In the genomic region with DNA sequence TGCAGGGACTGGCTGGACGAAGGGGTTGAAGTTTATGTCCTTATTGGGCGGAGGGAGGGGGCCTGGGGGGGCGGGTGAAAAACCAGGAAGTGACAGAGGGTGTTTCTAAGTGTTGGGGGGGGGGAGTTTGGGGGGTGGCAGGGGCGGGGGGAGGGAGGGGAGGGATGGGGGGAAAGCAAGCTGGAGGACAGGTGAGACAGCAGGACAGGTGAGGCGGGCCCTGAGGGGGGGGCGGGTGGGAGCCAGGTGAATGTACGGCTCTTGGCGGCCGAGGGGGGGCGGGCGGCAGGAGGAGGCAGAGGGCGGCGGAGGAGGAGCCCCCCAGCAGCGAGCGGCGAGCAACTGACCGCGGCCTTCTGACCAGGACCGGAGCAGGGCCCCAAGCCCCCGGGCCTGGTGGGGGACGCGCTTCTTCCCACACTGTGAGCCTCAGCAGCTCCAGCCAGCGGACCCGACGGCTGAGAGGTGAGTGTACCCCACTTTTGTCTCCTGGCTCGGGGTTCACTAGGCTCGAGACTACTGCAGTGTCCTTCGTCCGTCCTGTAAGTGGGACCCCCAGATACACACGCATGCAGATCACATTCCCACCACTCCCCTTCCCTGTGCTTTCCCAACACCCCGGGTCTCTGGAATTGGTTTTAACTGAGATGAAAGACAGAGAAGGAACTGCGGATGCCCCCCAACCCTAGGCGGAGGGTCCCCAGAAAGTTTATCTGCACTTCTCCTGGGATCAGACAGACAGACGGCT, we compare ENCODE assay signal across 1 cellular context.
A peak's percentile ranks its signal among the peaks of the same experiment; 100 is the strongest.
TF ChIP-seq lines count a peak whose summit lies in the region.

A gene (plus strand): TSS at position 324 of the 748 bp plus-strand sequence. CDS start 11,859 bp downstream, outside the sequence.

TF ChIP-seq in K562, 482 proteins besides CTCF, POLR2A, EP300 and RAD21 (continued from another document and continues in another):
- TF ChIP-seq, protein P1, sequence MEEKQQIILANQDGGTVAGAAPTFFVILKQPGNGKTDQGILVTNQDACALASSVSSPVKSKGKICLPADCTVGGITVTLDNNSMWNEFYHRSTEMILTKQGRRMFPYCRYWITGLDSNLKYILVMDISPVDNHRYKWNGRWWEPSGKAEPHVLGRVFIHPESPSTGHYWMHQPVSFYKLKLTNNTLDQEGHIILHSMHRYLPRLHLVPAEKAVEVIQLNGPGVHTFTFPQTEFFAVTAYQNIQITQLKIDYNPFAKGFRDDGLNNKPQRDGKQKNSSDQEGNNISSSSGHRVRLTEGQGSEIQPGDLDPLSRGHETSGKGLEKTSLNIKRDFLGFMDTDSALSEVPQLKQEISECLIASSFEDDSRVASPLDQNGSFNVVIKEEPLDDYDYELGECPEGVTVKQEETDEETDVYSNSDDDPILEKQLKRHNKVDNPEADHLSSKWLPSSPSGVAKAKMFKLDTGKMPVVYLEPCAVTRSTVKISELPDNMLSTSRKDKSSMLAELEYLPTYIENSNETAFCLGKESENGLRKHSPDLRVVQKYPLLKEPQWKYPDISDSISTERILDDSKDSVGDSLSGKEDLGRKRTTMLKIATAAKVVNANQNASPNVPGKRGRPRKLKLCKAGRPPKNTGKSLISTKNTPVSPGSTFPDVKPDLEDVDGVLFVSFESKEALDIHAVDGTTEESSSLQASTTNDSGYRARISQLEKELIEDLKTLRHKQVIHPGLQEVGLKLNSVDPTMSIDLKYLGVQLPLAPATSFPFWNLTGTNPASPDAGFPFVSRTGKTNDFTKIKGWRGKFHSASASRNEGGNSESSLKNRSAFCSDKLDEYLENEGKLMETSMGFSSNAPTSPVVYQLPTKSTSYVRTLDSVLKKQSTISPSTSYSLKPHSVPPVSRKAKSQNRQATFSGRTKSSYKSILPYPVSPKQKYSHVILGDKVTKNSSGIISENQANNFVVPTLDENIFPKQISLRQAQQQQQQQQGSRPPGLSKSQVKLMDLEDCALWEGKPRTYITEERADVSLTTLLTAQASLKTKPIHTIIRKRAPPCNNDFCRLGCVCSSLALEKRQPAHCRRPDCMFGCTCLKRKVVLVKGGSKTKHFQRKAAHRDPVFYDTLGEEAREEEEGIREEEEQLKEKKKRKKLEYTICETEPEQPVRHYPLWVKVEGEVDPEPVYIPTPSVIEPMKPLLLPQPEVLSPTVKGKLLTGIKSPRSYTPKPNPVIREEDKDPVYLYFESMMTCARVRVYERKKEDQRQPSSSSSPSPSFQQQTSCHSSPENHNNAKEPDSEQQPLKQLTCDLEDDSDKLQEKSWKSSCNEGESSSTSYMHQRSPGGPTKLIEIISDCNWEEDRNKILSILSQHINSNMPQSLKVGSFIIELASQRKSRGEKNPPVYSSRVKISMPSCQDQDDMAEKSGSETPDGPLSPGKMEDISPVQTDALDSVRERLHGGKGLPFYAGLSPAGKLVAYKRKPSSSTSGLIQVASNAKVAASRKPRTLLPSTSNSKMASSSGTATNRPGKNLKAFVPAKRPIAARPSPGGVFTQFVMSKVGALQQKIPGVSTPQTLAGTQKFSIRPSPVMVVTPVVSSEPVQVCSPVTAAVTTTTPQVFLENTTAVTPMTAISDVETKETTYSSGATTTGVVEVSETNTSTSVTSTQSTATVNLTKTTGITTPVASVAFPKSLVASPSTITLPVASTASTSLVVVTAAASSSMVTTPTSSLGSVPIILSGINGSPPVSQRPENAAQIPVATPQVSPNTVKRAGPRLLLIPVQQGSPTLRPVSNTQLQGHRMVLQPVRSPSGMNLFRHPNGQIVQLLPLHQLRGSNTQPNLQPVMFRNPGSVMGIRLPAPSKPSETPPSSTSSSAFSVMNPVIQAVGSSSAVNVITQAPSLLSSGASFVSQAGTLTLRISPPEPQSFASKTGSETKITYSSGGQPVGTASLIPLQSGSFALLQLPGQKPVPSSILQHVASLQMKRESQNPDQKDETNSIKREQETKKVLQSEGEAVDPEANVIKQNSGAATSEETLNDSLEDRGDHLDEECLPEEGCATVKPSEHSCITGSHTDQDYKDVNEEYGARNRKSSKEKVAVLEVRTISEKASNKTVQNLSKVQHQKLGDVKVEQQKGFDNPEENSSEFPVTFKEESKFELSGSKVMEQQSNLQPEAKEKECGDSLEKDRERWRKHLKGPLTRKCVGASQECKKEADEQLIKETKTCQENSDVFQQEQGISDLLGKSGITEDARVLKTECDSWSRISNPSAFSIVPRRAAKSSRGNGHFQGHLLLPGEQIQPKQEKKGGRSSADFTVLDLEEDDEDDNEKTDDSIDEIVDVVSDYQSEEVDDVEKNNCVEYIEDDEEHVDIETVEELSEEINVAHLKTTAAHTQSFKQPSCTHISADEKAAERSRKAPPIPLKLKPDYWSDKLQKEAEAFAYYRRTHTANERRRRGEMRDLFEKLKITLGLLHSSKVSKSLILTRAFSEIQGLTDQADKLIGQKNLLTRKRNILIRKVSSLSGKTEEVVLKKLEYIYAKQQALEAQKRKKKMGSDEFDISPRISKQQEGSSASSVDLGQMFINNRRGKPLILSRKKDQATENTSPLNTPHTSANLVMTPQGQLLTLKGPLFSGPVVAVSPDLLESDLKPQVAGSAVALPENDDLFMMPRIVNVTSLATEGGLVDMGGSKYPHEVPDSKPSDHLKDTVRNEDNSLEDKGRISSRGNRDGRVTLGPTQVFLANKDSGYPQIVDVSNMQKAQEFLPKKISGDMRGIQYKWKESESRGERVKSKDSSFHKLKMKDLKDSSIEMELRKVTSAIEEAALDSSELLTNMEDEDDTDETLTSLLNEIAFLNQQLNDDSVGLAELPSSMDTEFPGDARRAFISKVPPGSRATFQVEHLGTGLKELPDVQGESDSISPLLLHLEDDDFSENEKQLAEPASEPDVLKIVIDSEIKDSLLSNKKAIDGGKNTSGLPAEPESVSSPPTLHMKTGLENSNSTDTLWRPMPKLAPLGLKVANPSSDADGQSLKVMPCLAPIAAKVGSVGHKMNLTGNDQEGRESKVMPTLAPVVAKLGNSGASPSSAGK (IDR thresholded peaks at IDR 0.05), result no peak
- no peak for TF ChIP-seq ZNF253 (CRISPR knock-in tag; conservative IDR thresholded peaks at IDR 0.05)
- no peak for TF ChIP-seq ZNF695 (CRISPR knock-in tag; IDR thresholded peaks at IDR 0.05)
- no peak for TF ChIP-seq CC2D1A (IDR thresholded peaks at IDR 0.05)
- TF ChIP-seq ZFP1 (CRISPR knock-in tag; IDR thresholded peaks at IDR 0.05), result no peak
- TF ChIP-seq ZNF282 (CRISPR knock-in tag; IDR thresholded peaks at IDR 0.05), result no peak
- TF ChIP-seq, protein P2, sequence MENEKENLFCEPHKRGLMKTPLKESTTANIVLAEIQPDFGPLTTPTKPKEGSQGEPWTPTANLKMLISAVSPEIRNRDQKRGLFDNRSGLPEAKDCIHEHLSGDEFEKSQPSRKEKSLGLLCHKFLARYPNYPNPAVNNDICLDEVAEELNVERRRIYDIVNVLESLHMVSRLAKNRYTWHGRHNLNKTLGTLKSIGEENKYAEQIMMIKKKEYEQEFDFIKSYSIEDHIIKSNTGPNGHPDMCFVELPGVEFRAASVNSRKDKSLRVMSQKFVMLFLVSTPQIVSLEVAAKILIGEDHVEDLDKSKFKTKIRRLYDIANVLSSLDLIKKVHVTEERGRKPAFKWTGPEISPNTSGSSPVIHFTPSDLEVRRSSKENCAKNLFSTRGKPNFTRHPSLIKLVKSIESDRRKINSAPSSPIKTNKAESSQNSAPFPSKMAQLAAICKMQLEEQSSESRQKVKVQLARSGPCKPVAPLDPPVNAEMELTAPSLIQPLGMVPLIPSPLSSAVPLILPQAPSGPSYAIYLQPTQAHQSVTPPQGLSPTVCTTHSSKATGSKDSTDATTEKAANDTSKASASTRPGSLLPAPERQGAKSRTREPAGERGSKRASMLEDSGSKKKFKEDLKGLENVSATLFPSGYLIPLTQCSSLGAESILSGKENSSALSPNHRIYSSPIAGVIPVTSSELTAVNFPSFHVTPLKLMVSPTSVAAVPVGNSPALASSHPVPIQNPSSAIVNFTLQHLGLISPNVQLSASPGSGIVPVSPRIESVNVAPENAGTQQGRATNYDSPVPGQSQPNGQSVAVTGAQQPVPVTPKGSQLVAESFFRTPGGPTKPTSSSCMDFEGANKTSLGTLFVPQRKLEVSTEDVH (IDR thresholded peaks at IDR 0.05; ENCODE audit: low read depth, partially characterized antibody), result no peak
- no peak for TF ChIP-seq PTTG1 (tag; IDR thresholded peaks at IDR 0.05; ENCODE audit: low read depth)
- no peak for TF ChIP-seq ASH1L (IDR thresholded peaks at IDR 0.05; ENCODE audit: borderline replicate concordance, low read depth, partially characterized antibody)
- TF ChIP-seq, protein P3, sequence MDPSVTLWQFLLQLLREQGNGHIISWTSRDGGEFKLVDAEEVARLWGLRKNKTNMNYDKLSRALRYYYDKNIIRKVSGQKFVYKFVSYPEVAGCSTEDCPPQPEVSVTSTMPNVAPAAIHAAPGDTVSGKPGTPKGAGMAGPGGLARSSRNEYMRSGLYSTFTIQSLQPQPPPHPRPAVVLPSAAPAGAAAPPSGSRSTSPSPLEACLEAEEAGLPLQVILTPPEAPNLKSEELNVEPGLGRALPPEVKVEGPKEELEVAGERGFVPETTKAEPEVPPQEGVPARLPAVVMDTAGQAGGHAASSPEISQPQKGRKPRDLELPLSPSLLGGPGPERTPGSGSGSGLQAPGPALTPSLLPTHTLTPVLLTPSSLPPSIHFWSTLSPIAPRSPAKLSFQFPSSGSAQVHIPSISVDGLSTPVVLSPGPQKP (CRISPR knock-in tag; IDR thresholded peaks at IDR 0.05), result no peak
- TF ChIP-seq DPF2 (IDR thresholded peaks at IDR 0.05), result no peak
- TF ChIP-seq SIN3B (IDR thresholded peaks at IDR 0.05; ENCODE audit: low read depth), result no peak
- TF ChIP-seq, protein P4, sequence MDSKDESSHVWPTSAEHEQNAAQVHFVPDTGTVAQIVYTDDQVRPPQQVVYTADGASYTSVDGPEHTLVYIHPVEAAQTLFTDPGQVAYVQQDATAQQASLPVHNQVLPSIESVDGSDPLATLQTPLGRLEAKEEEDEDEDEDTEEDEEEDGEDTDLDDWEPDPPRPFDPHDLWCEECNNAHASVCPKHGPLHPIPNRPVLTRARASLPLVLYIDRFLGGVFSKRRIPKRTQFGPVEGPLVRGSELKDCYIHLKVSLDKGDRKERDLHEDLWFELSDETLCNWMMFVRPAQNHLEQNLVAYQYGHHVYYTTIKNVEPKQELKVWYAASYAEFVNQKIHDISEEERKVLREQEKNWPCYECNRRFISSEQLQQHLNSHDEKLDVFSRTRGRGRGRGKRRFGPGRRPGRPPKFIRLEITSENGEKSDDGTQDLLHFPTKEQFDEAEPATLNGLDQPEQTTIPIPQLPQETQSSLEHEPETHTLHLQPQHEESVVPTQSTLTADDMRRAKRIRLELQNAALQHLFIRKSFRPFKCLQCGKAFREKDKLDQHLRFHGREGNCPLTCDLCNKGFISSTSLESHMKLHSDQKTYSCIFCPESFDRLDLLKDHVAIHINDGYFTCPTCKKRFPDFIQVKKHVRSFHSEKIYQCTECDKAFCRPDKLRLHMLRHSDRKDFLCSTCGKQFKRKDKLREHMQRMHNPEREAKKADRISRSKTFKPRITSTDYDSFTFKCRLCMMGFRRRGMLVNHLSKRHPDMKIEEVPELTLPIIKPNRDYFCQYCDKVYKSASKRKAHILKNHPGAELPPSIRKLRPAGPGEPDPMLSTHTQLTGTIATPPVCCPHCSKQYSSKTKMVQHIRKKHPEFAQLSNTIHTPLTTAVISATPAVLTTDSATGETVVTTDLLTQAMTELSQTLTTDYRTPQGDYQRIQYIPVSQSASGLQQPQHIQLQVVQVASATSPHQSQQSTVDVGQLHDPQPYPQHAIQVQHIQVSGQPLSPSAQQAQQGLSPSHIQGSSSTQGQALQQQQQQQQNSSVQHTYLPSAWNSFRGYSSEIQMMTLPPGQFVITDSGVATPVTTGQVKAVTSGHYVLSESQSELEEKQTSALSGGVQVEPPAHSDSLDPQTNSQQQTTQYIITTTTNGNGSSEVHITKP (IDR thresholded peaks at IDR 0.05; ENCODE audit: partially characterized antibody), result no peak
- TF ChIP-seq XRCC3 (IDR thresholded peaks at IDR 0.05), result no peak
- TF ChIP-seq, protein P5, sequence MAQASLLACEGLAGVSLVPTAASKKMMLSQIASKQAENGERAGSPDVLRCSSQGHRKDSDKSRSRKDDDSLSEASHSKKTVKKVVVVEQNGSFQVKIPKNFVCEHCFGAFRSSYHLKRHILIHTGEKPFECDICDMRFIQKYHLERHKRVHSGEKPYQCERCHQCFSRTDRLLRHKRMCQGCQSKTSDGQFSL (CRISPR knock-in tag; IDR thresholded peaks at IDR 0.05), result no peak; the same call in 1 of the 2 replicates
- TF ChIP-seq, protein P5 (tag; IDR thresholded peaks at IDR 0.05), result peak in 1 of 2 experiments; percentile 85; a peak in 2 of 4 replicates
- TF ChIP-seq RBM17 (IDR thresholded peaks at IDR 0.05; ENCODE audit: borderline replicate concordance, low read depth, low read length), result no peak
- no peak for TF ChIP-seq ZBTB8A (IDR thresholded peaks at IDR 0.05; ENCODE audit: partially characterized antibody)
- no peak for TF ChIP-seq ZFP36 (IDR thresholded peaks at IDR 0.05; ENCODE audit: low read depth, low read length, partially characterized antibody)
- no peak for TF ChIP-seq NCOA1 (IDR thresholded peaks at IDR 0.05; ENCODE audit: low read depth)
- TF ChIP-seq MBD2 (IDR thresholded peaks at IDR 0.05; ENCODE audit: borderline replicate concordance, low read depth), result 0 out of 2 replicates have a peak, but pooled peaks have one; percentile 17
- TF ChIP-seq FOXP1 (CRISPR knock-in tag; IDR thresholded peaks at IDR 0.05), result 0 out of 2 replicates have a peak, but pooled peaks have one; percentile 12
- peak in 1 of 2 experiments; percentile 50; a peak in 1 of 4 replicates for TF ChIP-seq KDM4B (IDR thresholded peaks at IDR 0.05; ENCODE audit: borderline replicate concordance in 2 of 2, low read depth in 1 of 2)
- no peak for TF ChIP-seq CAMTA2 (CRISPR knock-in tag; conservative IDR thresholded peaks at IDR 0.05)
- no peak for TF ChIP-seq TCFL5 (CRISPR knock-in tag; conservative IDR thresholded peaks at IDR 0.05)
- no peak for TF ChIP-seq FOXA3 (CRISPR knock-in tag; conservative IDR thresholded peaks at IDR 0.05 in 1 of 2, IDR thresholded peaks at IDR 0.05 in 1 of 2)
- no peak for TF ChIP-seq FOXJ2 (tag; IDR thresholded peaks at IDR 0.05)
- TF ChIP-seq GABPB1 (CRISPR knock-in tag; IDR thresholded peaks at IDR 0.05), result no peak
- TF ChIP-seq, protein P6, sequence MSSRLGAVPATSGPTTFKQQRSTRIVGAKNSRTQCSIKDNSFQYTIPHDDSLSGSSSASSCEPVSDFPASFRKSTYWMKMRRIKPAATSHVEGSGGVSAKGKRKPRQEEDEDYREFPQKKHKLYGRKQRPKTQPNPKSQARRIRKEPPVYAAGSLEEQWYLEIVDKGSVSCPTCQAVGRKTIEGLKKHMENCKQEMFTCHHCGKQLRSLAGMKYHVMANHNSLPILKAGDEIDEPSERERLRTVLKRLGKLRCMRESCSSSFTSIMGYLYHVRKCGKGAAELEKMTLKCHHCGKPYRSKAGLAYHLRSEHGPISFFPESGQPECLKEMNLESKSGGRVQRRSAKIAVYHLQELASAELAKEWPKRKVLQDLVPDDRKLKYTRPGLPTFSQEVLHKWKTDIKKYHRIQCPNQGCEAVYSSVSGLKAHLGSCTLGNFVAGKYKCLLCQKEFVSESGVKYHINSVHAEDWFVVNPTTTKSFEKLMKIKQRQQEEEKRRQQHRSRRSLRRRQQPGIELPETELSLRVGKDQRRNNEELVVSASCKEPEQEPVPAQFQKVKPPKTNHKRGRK (tag; IDR thresholded peaks at IDR 0.05), result no peak
- no peak for TF ChIP-seq SOX6 (IDR thresholded peaks at IDR 0.05)
- TF ChIP-seq FOS (IDR thresholded peaks at IDR 0.05; ENCODE audit: extremely low read depth, insufficient read length), result no peak
- no peak for TF ChIP-seq NFE2 (IDR thresholded peaks at IDR 0.05; ENCODE audit: low read depth)
